ENCODE assay signal across 13 cellular contexts in the genomic region with DNA sequence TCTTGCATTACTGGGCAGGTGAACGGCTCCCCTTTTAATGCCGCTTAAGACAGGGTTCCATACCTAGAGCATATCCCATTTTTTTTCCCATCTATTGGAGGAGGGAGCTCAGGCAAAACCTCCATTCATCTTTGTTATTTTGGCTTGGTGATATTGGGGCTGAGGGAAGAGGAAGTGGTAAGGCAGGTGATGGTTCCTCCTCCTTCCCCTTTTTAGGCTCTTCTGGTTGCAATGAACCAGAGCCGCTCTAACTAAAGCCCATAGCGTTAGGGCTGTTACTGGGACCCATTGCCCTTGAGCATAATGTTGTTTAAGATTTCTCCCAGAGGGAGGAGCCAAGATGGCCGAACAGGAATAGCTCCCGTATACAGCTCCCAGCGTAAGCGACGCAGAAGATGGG.
DNase-seq lines count a peak whose midpoint lies in the region; ATAC-seq lines count a peak whose summit lies in the region.
"Had no signal": no experiment of that assay in that cellular context is flagged by ENCODE, and none has a peak within 500 bp of the region (broad histone marks: within the 10 kb centered on the region; RNA-seq: fewer than 3 reads in every experiment).

No MANE protein-coding gene starts in this region.

- DNase-seq in AML-193 (lab: John Stamatoyannopoulos, UW) (peak; percentile 12 to 19), OCI-M1 (lab: John Stamatoyannopoulos, UW) (peak; percentile 7), NCI-H524 (lab: John Stamatoyannopoulos, UW) (no peak), kidney tubule cell (ENCODE audit: low spot score) (no peak), T1000 (lab: John Stamatoyannopoulos, UW) (no peak)
- DNase-seq: activated naive CD4-positive, alpha-beta T cell treated with anti-CD3 and anti-CD28 coated beads for 36 hours; caudate nucleus; spleen; T-helper 1 cell had no signal

- ATAC-seq in GM19351 (IDR thresholded peaks at IDR 0.05; ENCODE audit: unreplicated experiment) = peak; percentile 94
- ATAC-seq in HG03175 (IDR thresholded peaks at IDR 0.05; ENCODE audit: unreplicated experiment) = peak; percentile 60
- no peak for ATAC-seq in HG03045 (IDR thresholded peaks at IDR 0.05; ENCODE audit: unreplicated experiment)
- ATAC-seq: left lung had no signal

Comparison
In these comparisons a context has a peak if more than half of its experiments do, and no peak if none do; other contexts are left out.
1. DNase-seq: peak in AML-193 (2 of 2) and OCI-M1 (single experiment); none in NCI-H524 (0 of 2), kidney tubule cell (single experiment) and T1000 (single experiment).